17 cellular contexts compared by ENCODE assay signal in the genomic region with DNA sequence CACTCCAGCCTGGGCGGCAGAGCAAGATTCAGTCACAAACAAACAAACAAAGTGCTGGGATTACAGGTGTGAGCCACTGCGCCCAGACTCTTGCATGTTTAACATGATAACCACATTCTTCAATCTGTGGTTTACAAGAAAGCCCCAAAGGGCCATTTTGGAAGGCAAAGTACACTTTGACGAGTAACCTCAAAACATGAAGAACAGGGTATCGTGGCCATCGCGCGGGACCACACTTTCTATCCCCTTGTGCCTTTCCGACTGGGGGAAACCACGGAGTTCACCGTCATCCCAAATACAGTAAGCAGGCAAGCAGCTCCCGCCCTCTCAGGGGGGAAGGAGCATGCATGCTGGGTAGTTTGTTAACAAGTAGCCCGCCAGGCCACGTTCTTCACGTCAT.
DNase-seq lines count a peak whose midpoint lies in the region; ATAC-seq and TF ChIP-seq lines count a peak whose summit lies in the region.
"Had no signal": no experiment of that assay in that cellular context is flagged by ENCODE, and none has a peak within 500 bp of the region (broad histone marks: within the 10 kb centered on the region; RNA-seq: fewer than 3 reads in every experiment).

No MANE protein-coding gene starts in this region.

- no peaks in the 10 kb centered on the region for H3K9me3 Mint-ChIP-seq in activated CD8-positive, alpha-beta T cell treated with anti-CD3 and anti-CD28 coated beads for 36 hours
- no peaks in the 10 kb centered on the region for H3K9me3 Mint-ChIP-seq in activated CD8-positive, alpha-beta T cell treated with anti-CD3 and anti-CD28 coated beads, Interleukin-2, amount 10 ng/mL, durations not matched to agents 7 days and 5 days (ENCODE audit: insufficient read depth)
- H3K9me3 Mint-ChIP-seq in natural killer cell, result no peaks in the 10 kb centered on the region
- H3K9me3 Mint-ChIP-seq in WTC11, result no peaks in the 10 kb centered on the region
- H3K9me3 Mint-ChIP-seq: CD4-positive, alpha-beta T cell had no signal

- no peak for ATAC-seq in activated CD8-positive, alpha-beta T cell treated with anti-CD3 and anti-CD28 coated beads for 36 hours
- no peak for ATAC-seq in activated CD8-positive, alpha-beta T cell treated with anti-CD3 and anti-CD28 coated beads, Interleukin-2, amount 10 ng/mL, durations not matched to agents 7 days and 5 days
- ATAC-seq in T-helper 17 cell, result no peak
- ATAC-seq in natural killer cell, result peak; percentile 48 to 84 (median 82)
- no peak for ATAC-seq in WTC11
- no peak for ATAC-seq in GM21360 (IDR thresholded peaks at IDR 0.05; ENCODE audit: unreplicated experiment)
- ATAC-seq in HG03039 (IDR thresholded peaks at IDR 0.05; ENCODE audit: unreplicated experiment), result no peak
- ATAC-seq: HepG2 had no signal

- no peak for DNase-seq in activated CD8-positive, alpha-beta T cell treated with anti-CD3 and anti-CD28 coated beads for 36 hours
- DNase-seq in activated CD8-positive, alpha-beta T cell treated with anti-CD3 and anti-CD28 coated beads, Interleukin-2, amount 10 ng/mL, durations not matched to agents 7 days and 5 days, result no peak
- DNase-seq in T-helper 17 cell (no peak), dorsolateral prefrontal cortex (no peak), natural killer cell (peak; percentile 38), WTC11 (ENCODE audit: low spot score) (no peak)
- DNase-seq: AML-193; C1 segment of cervical spinal cord; CD4-positive, alpha-beta T cell; DMS79 treated with DMSO at 0.1 percent for 48 hours; GDM1; GOT3 had no signal

- H3K27me3 Mint-ChIP-seq in activated CD8-positive, alpha-beta T cell treated with anti-CD3 and anti-CD28 coated beads for 36 hours, result no peaks in the 10 kb centered on the region
- no peaks in the 10 kb centered on the region for H3K27me3 Mint-ChIP-seq in activated CD8-positive, alpha-beta T cell treated with anti-CD3 and anti-CD28 coated beads, Interleukin-2, amount 10 ng/mL, durations not matched to agents 7 days and 5 days (ENCODE audit: low read depth)
- no peaks in the 10 kb centered on the region for H3K27me3 Mint-ChIP-seq in T-helper 17 cell
- H3K27me3 Mint-ChIP-seq in natural killer cell (ENCODE audit: low read depth in 2 of 2), result peaks cover 0 to 5% of the 10 kb centered on the region in 2 donors
- H3K27me3 Mint-ChIP-seq in WTC11 (ENCODE audit: low read depth), result no peaks in the 10 kb centered on the region
- H3K27me3 Mint-ChIP-seq: CD4-positive, alpha-beta T cell had no signal

- H3K27me3 ChIP-seq in dorsolateral prefrontal cortex, result no peaks in the 10 kb centered on the region

- no peaks in the 10 kb centered on the region for H3K9me3 ChIP-seq in T-helper 17 cell (ENCODE audit: control insufficient read depth, low read length, poor library complexity, severe bottlenecking)
- H3K9me3 ChIP-seq: HAP-1 had no signal

- POLR2A ChIA-PET in activated CD8-positive, alpha-beta T cell treated with anti-CD3 and anti-CD28 coated beads for 36 hours (lab: Charles Lee), result no interaction called here
- POLR2A ChIA-PET in activated CD8-positive, alpha-beta T cell treated with anti-CD3 and anti-CD28 coated beads, Interleukin-2, amount 10 ng/mL, durations not matched to agents 7 days and 5 days (lab: Charles Lee), result interaction anchor here (1.1 kb wide), 1 partner anchor 135 kb away, joined by 3 read pairs; no protein-coding TSS in a partner anchor
- POLR2A ChIA-PET in WTC11 (lab: Charles Lee), result interaction anchor here (1.3 kb wide), 1 partner anchor 9 kb away, joined by 4 read pairs; no protein-coding TSS in a partner anchor

- peaks cover 23% of the 10 kb centered on the region for H3K36me3 Mint-ChIP-seq in activated CD8-positive, alpha-beta T cell treated with anti-CD3 and anti-CD28 coated beads for 36 hours (ENCODE audit: low read depth)
- H3K36me3 Mint-ChIP-seq in activated CD8-positive, alpha-beta T cell treated with anti-CD3 and anti-CD28 coated beads, Interleukin-2, amount 10 ng/mL, durations not matched to agents 7 days and 5 days (ENCODE audit: low read depth), result peaks cover 8% of the 10 kb centered on the region
- H3K36me3 Mint-ChIP-seq in T-helper 17 cell (ENCODE audit: low read depth) (peaks cover 9% of the 10 kb centered on the region), natural killer cell (peaks cover 14% of the 10 kb centered on the region), WTC11 (peaks cover 5% of the 10 kb centered on the region; the same call in 1 of the 2 replicates)

- TF ChIP-seq CTCF in activated CD8-positive, alpha-beta T cell treated with anti-CD3 and anti-CD28 coated beads for 36 hours (IDR thresholded peaks at IDR 0.05), result no peak
- no peak for TF ChIP-seq CTCF in dorsolateral prefrontal cortex (IDR thresholded peaks at IDR 0.05 in 54 of 56, conservative IDR thresholded peaks at IDR 0.05 in 2 of 56; ENCODE audit: low read depth in 1 of 56, partially characterized antibody in 56 of 56)
- TF ChIP-seq CTCF in natural killer cell (IDR thresholded peaks at IDR 0.05), result no peak
- no peak for TF ChIP-seq CTCF in WTC11 (IDR thresholded peaks at IDR 0.05)

- no peak overlapping the region for H3K4me3 ChIP-seq in dorsolateral prefrontal cortex
- H3K4me3 ChIP-seq: HAP-1 had no signal

- intact Hi-C loops in activated CD8-positive, alpha-beta T cell treated with anti-CD3 and anti-CD28 coated beads for 36 hours (cut with micrococcal nuclease), result no loop called here
- intact Hi-C loops in dorsolateral prefrontal cortex (cut with DNase I), result no loop called here
- intact Hi-C loops in natural killer cell (cut with micrococcal nuclease), result loop anchor here (2.0 kb wide), 1 partner anchor 13 kb away; no protein-coding TSS in a partner anchor

- CTCF ChIA-PET in activated CD8-positive, alpha-beta T cell treated with anti-CD3 and anti-CD28 coated beads for 36 hours (lab: Charles Lee), result interaction anchor here (0.8 to 1.4 kb wide), 3 partner anchors 9 to 22 kb away, joined by 4 to 6 read pairs (median 5); no protein-coding TSS in a partner anchor
- CTCF ChIA-PET in activated CD8-positive, alpha-beta T cell treated with anti-CD3 and anti-CD28 coated beads, Interleukin-2, amount 10 ng/mL, durations not matched to agents 7 days and 5 days (lab: Charles Lee), result interaction anchor here (1.4 to 2.1 kb wide), 4 partner anchors 9 to 162 kb away, joined by 5 to 11 read pairs (median 6); no protein-coding TSS in a partner anchor
- CTCF ChIA-PET in WTC11 (lab: Charles Lee), result interaction anchor here (0.5 to 1.2 kb wide), 3 partner anchors 22 to 248 kb away, joined by 3 to 5 read pairs (median 4); no protein-coding TSS in a partner anchor

- H3K27ac ChIP-seq in dorsolateral prefrontal cortex, result peak overlapping the region in 32 of 59 donors; percentile 1 to 86 (median 72)
- H3K27ac ChIP-seq: 22Rv1 had no signal

- H3K4me1 Mint-ChIP-seq in activated CD8-positive, alpha-beta T cell treated with anti-CD3 and anti-CD28 coated beads for 36 hours (ENCODE audit: low read depth), result peaks cover 10% of the 10 kb centered on the region
- peaks cover 8% of the 10 kb centered on the region for H3K4me1 Mint-ChIP-seq in activated CD8-positive, alpha-beta T cell treated with anti-CD3 and anti-CD28 coated beads, Interleukin-2, amount 10 ng/mL, durations not matched to agents 7 days and 5 days (ENCODE audit: low read depth)
- H3K4me1 Mint-ChIP-seq in T-helper 17 cell, result peaks cover 16% of the 10 kb centered on the region
- H3K4me1 Mint-ChIP-seq in natural killer cell, result peaks cover 13 to 35% of the 10 kb centered on the region in 2 donors
- H3K4me1 Mint-ChIP-seq in WTC11, result peaks cover 18% of the 10 kb centered on the region

- peak overlapping the region; percentile 15 for H3K27ac Mint-ChIP-seq in activated CD8-positive, alpha-beta T cell treated with anti-CD3 and anti-CD28 coated beads for 36 hours
- H3K27ac Mint-ChIP-seq in activated CD8-positive, alpha-beta T cell treated with anti-CD3 and anti-CD28 coated beads, Interleukin-2, amount 10 ng/mL, durations not matched to agents 7 days and 5 days, result no peak overlapping the region
- H3K27ac Mint-ChIP-seq in T-helper 17 cell (peak overlapping the region; percentile 81), natural killer cell (peak overlapping the region in 1 of 2 donors; percentile 36), WTC11 (no peak overlapping the region)
- H3K27ac Mint-ChIP-seq: CD4-positive, alpha-beta T cell had no signal

- no peak overlapping the region for H3K4me3 Mint-ChIP-seq in activated CD8-positive, alpha-beta T cell treated with anti-CD3 and anti-CD28 coated beads for 36 hours
- H3K4me3 Mint-ChIP-seq in activated CD8-positive, alpha-beta T cell treated with anti-CD3 and anti-CD28 coated beads, Interleukin-2, amount 10 ng/mL, durations not matched to agents 7 days and 5 days, result no peak overlapping the region
- no peak overlapping the region for H3K4me3 Mint-ChIP-seq in T-helper 17 cell
- H3K4me3 Mint-ChIP-seq in natural killer cell, result no peak overlapping the region
- H3K4me3 Mint-ChIP-seq in WTC11, result no peak overlapping the region
- H3K4me3 Mint-ChIP-seq: CD4-positive, alpha-beta T cell had no signal

TF ChIP-seq in WTC11, 78 proteins besides CTCF, POLR2A, EP300 and RAD21 (continues in another document):
- no peak for TF ChIP-seq HMGA2 (CRISPR knock-in tag; IDR thresholded peaks at IDR 0.05)
- no peak for TF ChIP-seq RORB (CRISPR knock-in tag; IDR thresholded peaks at IDR 0.05)
- no peak for TF ChIP-seq E2F1 (CRISPR knock-in tag; IDR thresholded peaks at IDR 0.05)
- no peak for TF ChIP-seq NFYB (CRISPR knock-in tag; conservative IDR thresholded peaks at IDR 0.05; ENCODE audit: low read depth)
- no peak for TF ChIP-seq GABPB1 (CRISPR knock-in tag; IDR thresholded peaks at IDR 0.05)
- TF ChIP-seq ZBTB43 (CRISPR knock-in tag; IDR thresholded peaks at IDR 0.05), result no peak

Comparison
In these comparisons a context has a peak if more than half of its experiments do, and no peak if none do; other contexts are left out.
1. H3K27ac Mint-ChIP-seq: peak in activated CD8-positive, alpha-beta T cell treated with anti-CD3 and anti-CD28 coated beads for 36 hours (single experiment) and T-helper 17 cell (single experiment); none in activated CD8-positive, alpha-beta T cell treated with anti-CD3 and anti-CD28 coated beads, Interleukin-2, amount 10 ng/mL, durations not matched to agents 7 days and 5 days (single experiment) and WTC11 (single experiment).
2. ATAC-seq: peak in natural killer cell (3 of 3); none in activated CD8-positive, alpha-beta T cell treated with anti-CD3 and anti-CD28 coated beads for 36 hours (single experiment), activated CD8-positive, alpha-beta T cell treated with anti-CD3 and anti-CD28 coated beads, Interleukin-2, amount 10 ng/mL, durations not matched to agents 7 days and 5 days (single experiment), T-helper 17 cell (single experiment), WTC11 (single experiment), GM21360 (single experiment) and HG03039 (single experiment).